7 cellular contexts compared by ENCODE assay signal in the genomic region with DNA sequence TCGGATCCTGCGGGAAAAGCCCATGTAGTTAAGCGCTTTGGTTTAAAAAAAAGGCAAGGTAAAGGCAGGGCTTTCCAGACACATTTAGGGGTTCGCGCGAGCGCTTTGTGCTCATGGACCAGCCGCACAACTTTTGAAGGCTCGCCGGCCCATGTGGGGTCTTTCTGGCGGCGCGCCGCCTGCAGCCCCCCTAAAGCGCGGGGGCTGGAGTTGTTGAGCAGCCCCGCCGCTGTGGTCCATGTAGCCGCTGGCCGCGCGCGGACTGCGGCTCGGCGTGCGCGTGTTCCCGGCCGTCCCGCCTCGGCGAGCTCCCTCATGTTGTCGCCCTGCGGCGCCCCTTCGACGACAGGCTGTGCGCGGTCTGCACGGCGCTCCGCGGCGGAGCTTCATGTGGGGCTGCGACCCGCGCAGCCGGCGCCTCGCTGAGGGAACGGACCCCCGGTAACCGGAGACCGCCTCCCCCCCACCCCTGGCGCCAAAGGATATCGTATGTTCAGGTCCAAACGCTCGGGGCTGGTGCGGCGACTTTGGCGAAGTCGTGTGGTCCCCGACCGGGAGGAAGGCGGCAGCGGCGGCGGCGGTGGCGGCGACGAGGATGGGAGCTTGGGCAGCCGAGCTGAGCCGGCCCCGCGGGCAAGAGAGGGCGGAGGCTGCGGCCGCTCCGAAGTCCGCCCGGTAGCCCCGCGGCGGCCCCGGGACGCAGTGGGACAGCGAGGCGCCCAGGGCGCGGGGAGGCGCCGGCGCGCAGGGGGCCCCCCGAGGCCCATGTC. TPM values are rescaled to one million over a fixed set of nuclear protein-coding genes. Genes with fewer than 3 reads are reported as not detected.
A peak's percentile ranks its signal among the peaks of the same experiment; 100 is the strongest.
DNase-seq lines count a peak whose midpoint lies in the region; ATAC-seq and TF ChIP-seq lines count a peak whose summit lies in the region.

No MANE protein-coding gene starts in this region.

- H3K4me3 Mint-ChIP-seq in T-cell: peak overlapping the region; percentile 72 to 95 (median 86)

- peak overlapping the region in 1 of 2 donors; percentile 11 for H3K27ac Mint-ChIP-seq in T-cell

- no peak for ATAC-seq in T-cell (replicated peaks in 1 of 4)
- ATAC-seq in HG02885 (IDR thresholded peaks at IDR 0.05; ENCODE audit: poor library complexity, unreplicated experiment): no peak

- H3K27ac ChIP-seq in HEK293 (ENCODE audit: extremely low read depth, low read depth, low read length) (peak overlapping the region; percentile 96), neutrophil (no peak overlapping the region)

- CTCF ChIA-PET in HEK293 (lab: Yijun Ruan, JAX) (interaction anchor here (0.5 to 6.0 kb wide), 10 partner anchors 21 to 148 kb away, joined by 3 to 63 read pairs (median 4); no protein-coding TSS in a partner anchor), T-cell (lab: Charles Lee) (no interaction called here)

- peaks cover 16 to 24% (median 22%) of the 10 kb centered on the region in 3 donors for H3K4me1 Mint-ChIP-seq in T-cell

- POLR2A ChIA-PET in HEK293 (lab: Yijun Ruan, JAX) (interaction anchor here (0.6 to 4.1 kb wide), 20 partner anchors 9 to 1451 kb away, joined by 3 to 30 read pairs (median 4); partner anchors contain the start of gene ZWILCH), T-cell (lab: Charles Lee) (no interaction called here)

- DNase-seq in T-cell: peak in 3 of 34 experiments; percentile 8 to 22 (median 16)
- DNase-seq in epithelial cell of esophagus (ENCODE audit: low read depth): no peak
- DNase-seq in effector CD8-positive, alpha-beta T cell (lab: John Stamatoyannopoulos, UW): no peak
- no peak for DNase-seq in putamen (ENCODE audit: low spot score)

- H3K9me3 ChIP-seq in HEK293 (ENCODE audit: control insufficient read depth, insufficient read depth, low read depth, low read length) (no peaks in the 10 kb centered on the region), neutrophil (no peaks in the 10 kb centered on the region)

- peaks cover 36% of the 10 kb centered on the region for H3K4me1 ChIP-seq in HEK293 (ENCODE audit: control insufficient read depth, insufficient read depth, low read length)
- peaks cover 28 to 30% of the 10 kb centered on the region in 2 experiments for H3K4me1 ChIP-seq in neutrophil (ENCODE audit: control insufficient read depth in 1 of 2, insufficient read depth in 1 of 2, low read depth in 1 of 2, low read length in 1 of 2)

- H3K36me3 Mint-ChIP-seq in T-cell: no peaks in the 10 kb centered on the region

- peaks cover 14 to 25% of the 10 kb centered on the region in 2 donors for H3K27me3 Mint-ChIP-seq in T-cell

- TF ChIP-seq CTCF in HEK293 (tag by site-specific recombination; IDR thresholded peaks at IDR 0.05) (peak; percentile 21; the same call in 1 of the 2 replicates), epithelial cell of esophagus (IDR thresholded peaks at IDR 0.05; ENCODE audit: insufficient read depth, low read depth, low read length, missing control alignments) (no peak), neutrophil (IDR thresholded peaks at IDR 0.05) (no peak)

- H3K4me3 ChIP-seq in HEK293 (ENCODE audit: low read depth, low read length): peak overlapping the region; percentile 76
- peak overlapping the region; percentile 45 for H3K4me3 ChIP-seq in epithelial cell of esophagus (ENCODE audit: low read length)
- peak overlapping the region; percentile 86 to 91 for H3K4me3 ChIP-seq in neutrophil (ENCODE audit: low read depth in 1 of 2, low read length in 1 of 2)

- peaks cover 51% of the 10 kb centered on the region for H3K27me3 ChIP-seq in neutrophil

- H3K36me3 ChIP-seq in HEK293 (ENCODE audit: control insufficient read depth in 2 of 2, insufficient read depth in 1 of 2, low read length in 2 of 2) (peaks cover 0 to 31% of the 10 kb centered on the region in 2 experiments; a peak in 1 of 3 replicates), neutrophil (no peaks in the 10 kb centered on the region)

- no peaks in the 10 kb centered on the region for H3K9me3 Mint-ChIP-seq in T-cell

TF ChIP-seq in HEK293, 187 proteins besides CTCF, POLR2A, EP300 and RAD21 (continues in another document):
- TF ChIP-seq ZNF626 (tag by site-specific recombination; IDR thresholded peaks at IDR 0.05) (no peak), ZNF398 (tag by site-specific recombination; IDR thresholded peaks at IDR 0.05) (peak; percentile 34; the same call in 1 of the 2 replicates), ZBTB20 (tag by site-specific recombination; IDR thresholded peaks at IDR 0.05) (peak; percentile 34), ZNF501 (tag by site-specific recombination; IDR thresholded peaks at IDR 0.05) (0 out of 2 replicates have a peak, but pooled peaks have one; percentile 8), TCF7L2 (IDR thresholded peaks at IDR 0.05; ENCODE audit: borderline replicate concordance, low read depth, low read length) (no peak), GFI1B (tag by site-specific recombination; IDR thresholded peaks at IDR 0.05) (no peak), ZNF677 (tag by site-specific recombination; IDR thresholded peaks at IDR 0.05) (no peak; the same call in 1 of the 2 replicates), SETDB1 (IDR thresholded peaks at IDR 0.05; ENCODE audit: insufficient read length, low read length) (no peak), ZNF37A (tag by site-specific recombination; IDR thresholded peaks at IDR 0.05) (no peak), GLIS1 (tag by site-specific recombination; IDR thresholded peaks at IDR 0.05) (0 out of 2 replicates have a peak, but pooled peaks have one; percentile 30), ZNF239 (tag by site-specific recombination; IDR thresholded peaks at IDR 0.05) (no peak), ZNF211 (tag by site-specific recombination; IDR thresholded peaks at IDR 0.05; ENCODE audit: low read depth) (no peak), ZNF416 (tag by site-specific recombination; IDR thresholded peaks at IDR 0.05) (no peak), ZNF184 (tag by site-specific recombination; IDR thresholded peaks at IDR 0.05) (no peak), GLIS2 (tag by site-specific recombination; IDR thresholded peaks at IDR 0.05) (peak; percentile 88; the same call in 1 of the 2 replicates), KLF10 (tag by site-specific recombination; IDR thresholded peaks at IDR 0.05) (no peak), ZNF600 (tag by site-specific recombination; IDR thresholded peaks at IDR 0.05) (peak; percentile 58), TRIM28 (IDR thresholded peaks at IDR 0.05; ENCODE audit: borderline replicate concordance, low read length) (no peak), KLF17 (tag by site-specific recombination; IDR thresholded peaks at IDR 0.05) (no peak), ZNF48 (tag by site-specific recombination; IDR thresholded peaks at IDR 0.05) (no peak), ZNF350 (tag by site-specific recombination; IDR thresholded peaks at IDR 0.05) (no peak)
- TF ChIP-seq, protein P1, sequence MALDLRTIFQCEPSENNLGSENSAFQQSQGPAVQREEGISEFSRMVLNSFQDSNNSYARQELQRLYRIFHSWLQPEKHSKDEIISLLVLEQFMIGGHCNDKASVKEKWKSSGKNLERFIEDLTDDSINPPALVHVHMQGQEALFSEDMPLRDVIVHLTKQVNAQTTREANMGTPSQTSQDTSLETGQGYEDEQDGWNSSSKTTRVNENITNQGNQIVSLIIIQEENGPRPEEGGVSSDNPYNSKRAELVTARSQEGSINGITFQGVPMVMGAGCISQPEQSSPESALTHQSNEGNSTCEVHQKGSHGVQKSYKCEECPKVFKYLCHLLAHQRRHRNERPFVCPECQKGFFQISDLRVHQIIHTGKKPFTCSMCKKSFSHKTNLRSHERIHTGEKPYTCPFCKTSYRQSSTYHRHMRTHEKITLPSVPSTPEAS (tag by site-specific recombination; IDR thresholded peaks at IDR 0.05): no peak
- TF ChIP-seq, protein P2, sequence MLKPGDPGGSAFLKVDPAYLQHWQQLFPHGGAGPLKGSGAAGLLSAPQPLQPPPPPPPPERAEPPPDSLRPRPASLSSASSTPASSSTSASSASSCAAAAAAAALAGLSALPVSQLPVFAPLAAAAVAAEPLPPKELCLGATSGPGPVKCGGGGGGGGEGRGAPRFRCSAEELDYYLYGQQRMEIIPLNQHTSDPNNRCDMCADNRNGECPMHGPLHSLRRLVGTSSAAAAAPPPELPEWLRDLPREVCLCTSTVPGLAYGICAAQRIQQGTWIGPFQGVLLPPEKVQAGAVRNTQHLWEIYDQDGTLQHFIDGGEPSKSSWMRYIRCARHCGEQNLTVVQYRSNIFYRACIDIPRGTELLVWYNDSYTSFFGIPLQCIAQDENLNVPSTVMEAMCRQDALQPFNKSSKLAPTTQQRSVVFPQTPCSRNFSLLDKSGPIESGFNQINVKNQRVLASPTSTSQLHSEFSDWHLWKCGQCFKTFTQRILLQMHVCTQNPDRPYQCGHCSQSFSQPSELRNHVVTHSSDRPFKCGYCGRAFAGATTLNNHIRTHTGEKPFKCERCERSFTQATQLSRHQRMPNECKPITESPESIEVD (tag by site-specific recombination; IDR thresholded peaks at IDR 0.05): no peak

RNA-seq across cellular contexts. Expression of gene SMAD6, which starts 0.9 kb away (rescaled TPM):
- under 1 TPM; 0.13 to 0.55 (median 0.33) TPM for total RNA-seq in T-cell
